Comparison of ENCODE assay signal across 8 cellular contexts in the genomic region with DNA sequence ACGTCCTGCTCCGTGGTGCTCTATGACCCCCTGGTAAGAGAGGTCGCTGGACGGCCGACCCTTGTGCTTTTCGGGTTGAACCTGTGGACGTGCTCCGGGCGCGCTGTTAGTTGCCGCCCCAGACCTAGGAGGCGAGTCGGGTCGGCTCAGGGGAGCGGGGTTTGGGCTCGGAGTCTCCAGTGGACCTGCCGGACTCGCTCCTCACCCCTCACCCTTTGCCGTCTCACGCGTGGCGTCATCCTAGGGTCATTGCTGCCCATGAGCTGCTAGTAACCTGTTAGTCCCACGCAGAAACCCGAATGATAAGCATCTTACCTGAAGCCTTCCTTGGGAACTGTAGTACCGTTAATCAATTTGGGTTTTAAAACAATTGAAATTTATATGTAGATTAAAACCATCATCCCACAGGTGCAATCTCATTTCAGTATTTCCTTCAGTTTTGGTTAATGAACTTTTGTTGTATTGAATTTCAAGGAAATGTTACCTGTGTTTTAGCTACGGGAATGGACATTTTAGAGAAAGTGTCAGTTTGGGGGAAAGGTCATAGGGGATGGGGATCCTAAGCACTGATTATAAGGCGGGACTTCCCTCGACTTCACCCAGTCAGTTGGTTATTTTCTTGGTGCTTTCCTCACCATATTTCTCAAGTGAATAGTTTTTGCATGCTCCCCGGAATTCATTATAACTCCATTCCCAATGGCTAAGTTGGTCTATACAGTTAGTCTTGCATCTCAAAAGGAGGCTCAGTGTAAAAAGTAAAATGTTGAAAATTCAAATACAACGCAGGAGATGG. TPM values are rescaled to one million over a fixed set of nuclear protein-coding genes. Genes with fewer than 3 reads are reported as not detected.
A peak's percentile ranks its signal among the peaks of the same experiment; 100 is the strongest.
DNase-seq lines count a peak whose midpoint lies in the region; ATAC-seq, FAIRE-seq and TF ChIP-seq lines count a peak whose summit lies in the region.

No MANE protein-coding gene starts in this region.

- peaks cover 16% of the 10 kb centered on the region for H3K79me1 ChIP-seq in H1 (ENCODE audit: low read depth, low read length)

- H3K36me3 ChIP-seq in OCI-LY1 (ENCODE audit: insufficient read depth, low read length) (peaks cover 19% of the 10 kb centered on the region; the same call in 1 of the 2 replicates), H1 (ENCODE audit: control insufficient read depth in 2 of 4, insufficient read depth in 4 of 4, low read length in 3 of 4) (peaks cover 0 to 18% (median 2%) of the 10 kb centered on the region in 4 experiments; a peak in 4 of 8 replicates)
- peaks cover 0 to 17% (median 0%) of the 10 kb centered on the region in 3 experiments for H3K36me3 ChIP-seq in naive thymus-derived CD4-positive, alpha-beta T cell (ENCODE audit: control insufficient read depth in 2 of 3, insufficient read depth in 3 of 3, low read length in 3 of 3)

- H3K9me3 Mint-ChIP-seq in HFFc6 = no peaks in the 10 kb centered on the region
- H3K9me3 Mint-ChIP-seq in naive thymus-derived CD4-positive, alpha-beta T cell = peaks cover 0 to 4% (median 0%) of the 10 kb centered on the region in 11 donors

- H3K4me1 ChIP-seq in OCI-LY1 (ENCODE audit: insufficient read depth, low read length, severe bottlenecking) (peaks cover 30% of the 10 kb centered on the region), H1 (replicated peaks in 1 of 4; ENCODE audit: control insufficient read depth in 3 of 4, insufficient read depth in 4 of 4, low read length in 3 of 4) (peaks cover 0 to 6% (median 3%) of the 10 kb centered on the region in 4 experiments; a peak in 3 of 7 replicates)
- peaks cover 33 to 35% of the 10 kb centered on the region in 2 donors for H3K4me1 ChIP-seq in naive thymus-derived CD4-positive, alpha-beta T cell (ENCODE audit: control insufficient read depth in 2 of 2, insufficient read depth in 2 of 2, low read length in 2 of 2)

- H3K4me2 ChIP-seq in OCI-LY1 (ENCODE audit: low read length) (peak overlapping the region; percentile 97), H1 (ENCODE audit: insufficient read depth in 1 of 2, low read depth in 2 of 2, low read length in 2 of 2) (peak overlapping the region; percentile 85 to 100)

- no peaks in the 10 kb centered on the region for H3F3A ChIP-seq in OCI-LY1 (ENCODE audit: insufficient read depth, low read length)

- H2AK5ac ChIP-seq in H1 (ENCODE audit: low read depth, low read length) = no peak overlapping the region

- H3K27me3 ChIP-seq in OCI-LY1 (ENCODE audit: insufficient read depth, low read length) (no peaks in the 10 kb centered on the region), H1 (replicated peaks in 1 of 4; ENCODE audit: control insufficient read depth in 3 of 4, extremely low read depth in 1 of 4, insufficient read depth in 3 of 4, low read length in 3 of 4) (0 out of 7 replicates have a peak, but pooled peaks cover 0 to 2% (median 0%) of the 10 kb centered on the region in 4 experiments)
- no peaks in the 10 kb centered on the region for H3K27me3 ChIP-seq in naive thymus-derived CD4-positive, alpha-beta T cell (ENCODE audit: control insufficient read depth in 2 of 2, insufficient read depth in 2 of 2, low read length in 2 of 2)

- H2BK120ac ChIP-seq in H1 (replicated peaks; ENCODE audit: low read depth, low read length) = no peak overlapping the region

- H3K4me3 Mint-ChIP-seq in HFFc6 = peak overlapping the region; percentile 98
- peak overlapping the region; percentile 87 to 98 (median 95) for H3K4me3 Mint-ChIP-seq in naive thymus-derived CD4-positive, alpha-beta T cell

- ATAC-seq in naive thymus-derived CD4-positive, alpha-beta T cell = peak; percentile 1

- no peak overlapping the region for H3K14ac ChIP-seq in H1 (ENCODE audit: insufficient read length)

- peak overlapping the region; percentile 67 for H4K91ac ChIP-seq in H1 (replicated peaks; ENCODE audit: insufficient read length, low read length)

- H3K27ac ChIP-seq in OCI-LY1 (ENCODE audit: low read depth, low read length, poor library complexity, severe bottlenecking) = peak overlapping the region; percentile 95
- peak overlapping the region; percentile 95 for H3K27ac ChIP-seq in H1 (ENCODE audit: low read depth, low read length)
- peak overlapping the region; percentile 96 for H3K27ac ChIP-seq in naive thymus-derived CD4-positive, alpha-beta T cell (ENCODE audit: low read depth, low read length)

- peaks cover 49% of the 10 kb centered on the region for H3K4me1 Mint-ChIP-seq in HFFc6 (ENCODE audit: low read depth)
- peaks cover 33 to 85% (median 66%) of the 10 kb centered on the region in 7 donors for H3K4me1 Mint-ChIP-seq in naive thymus-derived CD4-positive, alpha-beta T cell

- H3K36me3 Mint-ChIP-seq in HFFc6 (ENCODE audit: low read depth) = peaks cover 10% of the 10 kb centered on the region
- peaks cover 0 to 20% (median 6%) of the 10 kb centered on the region in 5 donors for H3K36me3 Mint-ChIP-seq in naive thymus-derived CD4-positive, alpha-beta T cell

- FAIRE-seq in H1 (lab: Jason Lieb, UNC) = no peak

- H4K5ac ChIP-seq in H1 (ENCODE audit: insufficient read length, low read depth, low read length) = peak overlapping the region; percentile 96

- no peaks in the 10 kb centered on the region for H3K9me2 ChIP-seq in OCI-LY1 (ENCODE audit: low read depth, low read length)

- no peak overlapping the region for H2AFZ ChIP-seq in OCI-LY1 (ENCODE audit: low read length)
- peak overlapping the region; percentile 94 for H2AFZ ChIP-seq in H1 (ENCODE audit: low read length)

- peak overlapping the region; percentile 71; the same call in 1 of the 2 replicates for H3K18ac ChIP-seq in H1 (ENCODE audit: extremely low read depth, low read length)

- H3K27me3 Mint-ChIP-seq in HFFc6 (ENCODE audit: insufficient read depth) = peaks cover 3% of the 10 kb centered on the region; the same call in 1 of the 2 replicates
- H3K27me3 Mint-ChIP-seq in naive thymus-derived CD4-positive, alpha-beta T cell = no peaks in the 10 kb centered on the region

- TF ChIP-seq POLR2A in H1 (IDR thresholded peaks at IDR 0.05; ENCODE audit: control extremely low read depth in 1 of 2, low read depth in 2 of 2, low read length in 2 of 2) = no peak

- intact Hi-C loops in naive thymus-derived CD4-positive, alpha-beta T cell (cut with micrococcal nuclease) = no loop called here

- H3K23me2 ChIP-seq in H1 (ENCODE audit: low read depth, low read length) = peaks cover 12% of the 10 kb centered on the region

- CTCF ChIA-PET in H1 (lab: Charles Lee; ENCODE audit: partially characterized antibody) = interaction anchor here (1.2 to 2.8 kb wide), 4 partner anchors 35 to 576 kb away, joined by 3 to 10 read pairs (median 4); no protein-coding TSS in a partner anchor
- CTCF ChIA-PET in naive thymus-derived CD4-positive, alpha-beta T cell (lab: Charles Lee) = no interaction called here

- H3K79me2 ChIP-seq in OCI-LY1 (ENCODE audit: insufficient read depth, low read length) (peaks cover 37% of the 10 kb centered on the region), H1 (ENCODE audit: control insufficient read depth in 1 of 2, insufficient read depth in 2 of 2, low read length in 2 of 2) (peaks cover 35 to 81% of the 10 kb centered on the region in 2 experiments)

- no peak overlapping the region for H3K23ac ChIP-seq in H1 (ENCODE audit: insufficient read length)

- peak overlapping the region; percentile 55; the same call in 1 of the 2 replicates for H2BK12ac ChIP-seq in H1 (ENCODE audit: low read depth, low read length)

- DNase-seq in NCI-H146 treated with DMSO at 0.1 percent for 48 hours (lab: John Stamatoyannopoulos, UW; ENCODE audit: unreplicated experiment) (peak; percentile 59), NCI-H146 (lab: John Stamatoyannopoulos, UW) (no peak), HFFc6 (no peak), H1 (ENCODE audit: low read depth in 1 of 2, low spot score in 2 of 2) (no peak), G401 (ENCODE audit: low spot score) (no peak), NCI-H1105 (lab: John Stamatoyannopoulos, UW) (no peak)
- peak in 1 of 9 donors; percentile 6 for DNase-seq in naive thymus-derived CD4-positive, alpha-beta T cell

- H3K56ac ChIP-seq in H1 (replicated peaks; ENCODE audit: insufficient read length, low read depth, low read length) = peak overlapping the region; percentile 72

- H3K4me3 ChIP-seq in OCI-LY1 (ENCODE audit: low read depth, low read length, poor library complexity, severe bottlenecking) (peak overlapping the region; percentile 100), H1 (ENCODE audit: extremely low read depth in 1 of 4, insufficient read depth in 2 of 4, low read depth in 3 of 4, low read length in 4 of 4) (peak overlapping the region; percentile 94 to 99 (median 95))
- H3K4me3 ChIP-seq in naive thymus-derived CD4-positive, alpha-beta T cell (ENCODE audit: low read length) = peak overlapping the region; percentile 99

- peak overlapping the region; percentile 69 for H3K4ac ChIP-seq in H1 (replicated peaks; ENCODE audit: insufficient read length, low read depth, low read length)

- in situ Hi-C loops in G401 (cut with HindIII; ENCODE audit: low sequenced_read_pairs) = no loop called here

- H3K9ac ChIP-seq in OCI-LY1 (ENCODE audit: low read length) (peak overlapping the region; percentile 94), H1 (replicated peaks in 1 of 4; ENCODE audit: extremely low read depth in 1 of 4, low read depth in 3 of 4, low read length in 3 of 4) (peak overlapping the region; percentile 84 to 95 (median 94))

- peak overlapping the region; percentile 93 for H3K27ac Mint-ChIP-seq in HFFc6
- peak overlapping the region; percentile 93 to 99 (median 98) for H3K27ac Mint-ChIP-seq in naive thymus-derived CD4-positive, alpha-beta T cell

- TF ChIP-seq EP300 in H1 (IDR thresholded peaks at IDR 0.05; ENCODE audit: borderline replicate concordance in 1 of 2, low read depth in 2 of 2, low read length in 2 of 2) = no peak

- no peak overlapping the region for H2BK20ac ChIP-seq in H1 (ENCODE audit: low read length)

- H2BK15ac ChIP-seq in H1 (ENCODE audit: low read length) = no peak overlapping the region

- H4K20me1 ChIP-seq in OCI-LY1 (ENCODE audit: insufficient read depth, low read length) (no peaks in the 10 kb centered on the region), H1 (replicated peaks in 1 of 2; ENCODE audit: control insufficient read depth in 1 of 2, insufficient read depth in 2 of 2, low read length in 2 of 2) (peaks cover 14 to 28% of the 10 kb centered on the region in 2 experiments)

- peak overlapping the region; percentile 98; the same call in 1 of the 2 replicates for H4K8ac ChIP-seq in H1 (ENCODE audit: extremely low read depth, insufficient read depth, low read length)

- no peak for TF ChIP-seq RAD21 in H1 (IDR thresholded peaks at IDR 0.05 in 1 of 2, conservative IDR thresholded peaks at IDR 0.05 in 1 of 2; ENCODE audit: low read depth in 2 of 2, low read length in 2 of 2)

- no peak for TF ChIP-seq CTCF in HFFc6 (IDR thresholded peaks at IDR 0.05)
- TF ChIP-seq CTCF in OCI-LY1 (IDR thresholded peaks at IDR 0.05; ENCODE audit: low read length) = no peak
- no peak for TF ChIP-seq CTCF in H1 (IDR thresholded peaks at IDR 0.05; ENCODE audit: control extremely low read depth in 1 of 3, insufficient read depth in 1 of 3, low read depth in 1 of 3, low read length in 3 of 3)

- POLR2A ChIA-PET in H1 (lab: Charles Lee; ENCODE audit: partially characterized antibody) = interaction anchor here (0.7 to 2.5 kb wide), 9 partner anchors 14 to 151 kb away, joined by 3 to 16 read pairs (median 3); a partner anchor contains a TSS
- POLR2A ChIA-PET in naive thymus-derived CD4-positive, alpha-beta T cell (lab: Charles Lee) = interaction anchor here (0.6 to 3.6 kb wide), 16 partner anchors 9 to 1102 kb away, joined by 3 to 17 read pairs (median 4); a partner anchor contains a TSS

- peak overlapping the region; percentile 95 for H2BK5ac ChIP-seq in H1 (ENCODE audit: low read depth, low read length)

- no peaks in the 10 kb centered on the region for H3K9me3 ChIP-seq in OCI-LY1 (ENCODE audit: low read length)
- H3K9me3 ChIP-seq in H1 (ENCODE audit: insufficient read depth in 2 of 2, low read depth in 1 of 2, low read length in 1 of 2) = no peaks in the 10 kb centered on the region
- no peaks in the 10 kb centered on the region for H3K9me3 ChIP-seq in naive thymus-derived CD4-positive, alpha-beta T cell (ENCODE audit: control insufficient read depth in 2 of 3, low read length in 3 of 3)

- 5% methylated on average over 30 of the region's 30 CpGs; no CpG with 5 or more reads in 1 of the 2 experiments for WGBS in H1 (ENCODE audit: extremely low coverage in 1 of 2, insufficient coverage in 1 of 2, insufficient read length in 1 of 2, insufficient replicate concordance in 2 of 2, low coverage in 1 of 2, low lambda C conversion rate in 2 of 2, missing lambda C conversion rate in 1 of 2), 2 experiments

RNA-seq across cellular contexts. Expression of a gene that starts 0.5 kb away (rescaled TPM):
- total RNA-seq in HFFc6 (2021; fragmentation: NEBNext Ultra II Directional; extraction: Animal tissue kit (Norgen Biotek cat#: 25700)) = 10 to 100 TPM; 76.2 to 99.7 (median 82.3) TPM
- 156 and 165 TPM in 2 replicates for total RNA-seq in H1 (2021; fragmentation: NEBNext Ultra II Directional; extraction: Animal tissue kit (Norgen Biotek cat#: 25700))
- 45.3 and 55.8 TPM in 2 replicates for polyA plus RNA-seq in H1 (2011; rRNA removed)
- polyA plus RNA-seq in H1 (2011; cell fraction: cytosol; rRNA removed) = 67.3 TPM
- polyA plus RNA-seq in H1 (2011; cell fraction: nucleus; rRNA removed) = 120 TPM
- polyA plus RNA-seq in H1 (2012, experiment 1 of 2) = 137 to 158 TPM (median 144 TPM) in 4 replicates
- polyA plus RNA-seq in H1 (2012, experiment 2 of 2) = 10.1 TPM
- 80.7 TPM for polyA plus RNA-seq in H1 (2013, experiment 1 of 2)
- 82.7 TPM for polyA plus RNA-seq in H1 (2013, experiment 2 of 2)
- 208 and 245 TPM in 2 replicates for polyA minus RNA-seq in H1 (2011; rRNA and poly(A)+ RNA removed)
- polyA minus RNA-seq in H1 (2011; cell fraction: cytosol; rRNA and poly(A)+ RNA removed) = 67.2 TPM
- polyA minus RNA-seq in H1 (2011; cell fraction: nucleus; rRNA and poly(A)+ RNA removed) = 132 TPM
- 100 to 1,000 TPM in 4 of 5 experiments, 10 to 100 TPM in 1; 79.3 to 177 (median 150) TPM for total RNA-seq in naive thymus-derived CD4-positive, alpha-beta T cell
- polyA plus RNA-seq in naive thymus-derived CD4-positive, alpha-beta T cell = 10 to 100 TPM; 77.4 to 93.9 TPM
- total RNA-seq in G401 (2014; rRNA removed; shearing (Covaris generic)) = 70.3 and 96.4 TPM in 2 replicates

RNA-seq across cellular contexts. Expression of a gene that starts 1.1 kb away (rescaled TPM):
- total RNA-seq in HFFc6 (2021; fragmentation: NEBNext Ultra II Directional; extraction: Animal tissue kit (Norgen Biotek cat#: 25700)) = 10 to 100 TPM; 62.4 to 76.4 (median 71.1) TPM
- total RNA-seq in H1 (2021; fragmentation: NEBNext Ultra II Directional; extraction: Animal tissue kit (Norgen Biotek cat#: 25700)) = 36.8 and 37.2 TPM in 2 replicates
- polyA plus RNA-seq in H1 (2011; rRNA removed) = 28.5 and 55.4 TPM in 2 replicates
- 49.2 TPM for polyA plus RNA-seq in H1 (2011; cell fraction: cytosol; rRNA removed)
- polyA plus RNA-seq in H1 (2011; cell fraction: nucleus; rRNA removed) = 36.1 TPM
- polyA plus RNA-seq in H1 (2012, experiment 1 of 2) = 31.6 to 45.2 TPM (median 39.5 TPM) in 4 replicates
- polyA plus RNA-seq in H1 (2012, experiment 2 of 2) = 1.6 TPM
- 46.3 TPM for polyA plus RNA-seq in H1 (2013, experiment 1 of 2)
- 54.4 TPM for polyA plus RNA-seq in H1 (2013, experiment 2 of 2)
- polyA minus RNA-seq in H1 (2011; rRNA and poly(A)+ RNA removed) = 76.3 and 104 TPM in 2 replicates
- polyA minus RNA-seq in H1 (2011; cell fraction: cytosol; rRNA and poly(A)+ RNA removed) = 23.3 TPM
- polyA minus RNA-seq in H1 (2011; cell fraction: nucleus; rRNA and poly(A)+ RNA removed) = 37.4 TPM
- total RNA-seq in naive thymus-derived CD4-positive, alpha-beta T cell = 10 to 100 TPM; 12.1 to 25.2 (median 16.6) TPM
- polyA plus RNA-seq in naive thymus-derived CD4-positive, alpha-beta T cell = 10 to 100 TPM; 20.2 to 27.8 TPM
- total RNA-seq in G401 (2014; rRNA removed; shearing (Covaris generic)) = 53.5 and 69.7 TPM in 2 replicates

RNA-seq across cellular contexts. Expression of a gene that starts 57.1 kb away (rescaled TPM):
- total RNA-seq in HFFc6 (2021; fragmentation: NEBNext Ultra II Directional; extraction: Animal tissue kit (Norgen Biotek cat#: 25700)) = 1 to 10 TPM; 1.7 to 3.0 (median 2.5) TPM
- total RNA-seq in H1 (2021; fragmentation: NEBNext Ultra II Directional; extraction: Animal tissue kit (Norgen Biotek cat#: 25700)) = 5.8 and 6.5 TPM in 2 replicates
- polyA plus RNA-seq in H1 (2011; rRNA removed) = 4.7 and 4.8 TPM in 2 replicates
- 4.5 TPM for polyA plus RNA-seq in H1 (2011; cell fraction: cytosol; rRNA removed)
- polyA plus RNA-seq in H1 (2011; cell fraction: nucleus; rRNA removed) = 10.3 TPM
- polyA plus RNA-seq in H1 (2012, experiment 1 of 2) = 4.7 to 6.5 TPM (median 5.0 TPM) in 4 replicates
- 2.5 TPM for polyA plus RNA-seq in H1 (2012, experiment 2 of 2)
- polyA plus RNA-seq in H1 (2013, experiment 1 of 2) = 2.5 TPM
- polyA plus RNA-seq in H1 (2013, experiment 2 of 2) = 2.4 TPM
- polyA minus RNA-seq in H1 (2011; rRNA and poly(A)+ RNA removed) = 13.7 and 15.0 TPM in 2 replicates
- polyA minus RNA-seq in H1 (2011; cell fraction: cytosol; rRNA and poly(A)+ RNA removed) = 5.4 TPM
- polyA minus RNA-seq in H1 (2011; cell fraction: nucleus; rRNA and poly(A)+ RNA removed) = 9.7 TPM
- under 1 TPM in 1 of 5 experiments, not detected in 4; 0.05 TPM for total RNA-seq in naive thymus-derived CD4-positive, alpha-beta T cell
- polyA plus RNA-seq in naive thymus-derived CD4-positive, alpha-beta T cell = not detected
- total RNA-seq in G401 (2014; rRNA removed; shearing (Covaris generic)) = not detected in 2 replicates
